In genomic region chr2:105888625-105889024, GRCh38 we compare ENCODE assay signal across 9 cellular contexts.
DNase-seq lines count a peak whose midpoint lies in the region; ATAC-seq and TF ChIP-seq lines count a peak whose summit lies in the region.
"Had no signal": no experiment of that assay in that cellular context is flagged by ENCODE, and none has a peak within 500 bp of the region (broad histone marks: within the 10 kb centered on the region; RNA-seq: fewer than 3 reads in every experiment).

No MANE protein-coding gene starts in this region.

- peaks cover 0 to 3% of the 10 kb centered on the region in 2 donors for H3K9me3 ChIP-seq in ascending aorta

- H3K4me1 ChIP-seq in ascending aorta = peaks cover 0 to 45% of the 10 kb centered on the region in 2 donors

- ATAC-seq in activated CD4-positive, alpha-beta T cell treated with anti-CD3 and anti-CD28 coated beads for 36 hours = peak; percentile 80
- ATAC-seq in HG03354 (IDR thresholded peaks at IDR 0.05; ENCODE audit: poor library complexity, severe bottlenecking, unreplicated experiment) (no peak), HG02571 (IDR thresholded peaks at IDR 0.05; ENCODE audit: unreplicated experiment) (no peak), HG03565 (IDR thresholded peaks at IDR 0.05; ENCODE audit: unreplicated experiment) (no peak)

- POLR2A ChIA-PET in activated CD4-positive, alpha-beta T cell treated with anti-CD3 and anti-CD28 coated beads for 36 hours (lab: Charles Lee) = no interaction called here

- peaks cover 68% of the 10 kb centered on the region for H3K4me1 Mint-ChIP-seq in activated CD4-positive, alpha-beta T cell treated with anti-CD3 and anti-CD28 coated beads for 36 hours
- H3K4me1 Mint-ChIP-seq in progenitor cell of endocrine pancreas (ENCODE audit: low read depth) = peaks cover 38% of the 10 kb centered on the region

- H3K36me3 Mint-ChIP-seq in activated CD4-positive, alpha-beta T cell treated with anti-CD3 and anti-CD28 coated beads for 36 hours (ENCODE audit: low read depth) = peaks cover 58% of the 10 kb centered on the region
- peaks cover 21% of the 10 kb centered on the region for H3K36me3 Mint-ChIP-seq in progenitor cell of endocrine pancreas (ENCODE audit: insufficient read depth)

- DNase-seq in activated CD4-positive, alpha-beta T cell treated with anti-CD3 and anti-CD28 coated beads for 36 hours = peak; percentile 63
- DNase-seq in activated CD4-positive, alpha-beta T cell treated with anti-CD3 and anti-CD28 coated beads for 1 hour = no peak
- DNase-seq in MV-4-11 (lab: John Stamatoyannopoulos, UW) (peak; percentile 40), ascending aorta (ENCODE audit: low spot score in 2 of 2) (no peak), progenitor cell of endocrine pancreas (ENCODE audit: low spot score, unreplicated experiment) (no peak)
- DNase-seq: GOT3 had no signal

- peak overlapping the region; percentile 65 to 69 for H3K27ac ChIP-seq in ascending aorta

- no peaks in the 10 kb centered on the region for H3K27me3 Mint-ChIP-seq in activated CD4-positive, alpha-beta T cell treated with anti-CD3 and anti-CD28 coated beads for 36 hours
- H3K27me3 Mint-ChIP-seq in progenitor cell of endocrine pancreas = no peaks in the 10 kb centered on the region

- CTCF ChIA-PET in activated CD4-positive, alpha-beta T cell treated with anti-CD3 and anti-CD28 coated beads for 36 hours (lab: Charles Lee) = interaction anchor here (0.6 to 2.4 kb wide), 4 partner anchors 18 to 312 kb away, joined by 3 to 8 read pairs (median 4); no protein-coding TSS in a partner anchor

- H3K4me3 ChIP-seq in ascending aorta = no peak overlapping the region

- H3K36me3 ChIP-seq in ascending aorta = peaks cover 7 to 10% of the 10 kb centered on the region in 2 donors

- H3K27me3 ChIP-seq in ascending aorta = no peaks in the 10 kb centered on the region

- peaks cover 11% of the 10 kb centered on the region for H3K9me3 Mint-ChIP-seq in activated CD4-positive, alpha-beta T cell treated with anti-CD3 and anti-CD28 coated beads for 36 hours (ENCODE audit: low read depth)
- H3K9me3 Mint-ChIP-seq in progenitor cell of endocrine pancreas (ENCODE audit: low read depth) = peaks cover 8% of the 10 kb centered on the region

- intact Hi-C loops in activated CD4-positive, alpha-beta T cell treated with anti-CD3 and anti-CD28 coated beads for 36 hours (cut with DNase I, micrococcal nuclease) = loop anchor here (5.0 to 10.0 kb wide), 2 partner anchors 311 to 314 kb away; no protein-coding TSS in a partner anchor
- intact Hi-C loops in ascending aorta (cut with DNase I) = loop anchor here (5.0 to 10.0 kb wide), 4 partner anchors 96 to 311 kb away; partner anchors contain the start of gene UXS1

- H3K4me3 Mint-ChIP-seq in activated CD4-positive, alpha-beta T cell treated with anti-CD3 and anti-CD28 coated beads for 36 hours = no peak overlapping the region
- H3K4me3 Mint-ChIP-seq in progenitor cell of endocrine pancreas (ENCODE audit: low read depth) = no peak overlapping the region

- H3K27ac Mint-ChIP-seq in activated CD4-positive, alpha-beta T cell treated with anti-CD3 and anti-CD28 coated beads for 36 hours = peak overlapping the region; percentile 4
- peak overlapping the region; percentile 33 for H3K27ac Mint-ChIP-seq in progenitor cell of endocrine pancreas

- no peak for TF ChIP-seq CTCF in ascending aorta (IDR thresholded peaks at IDR 0.05)
- TF ChIP-seq CTCF in progenitor cell of endocrine pancreas (IDR thresholded peaks at IDR 0.05; ENCODE audit: unreplicated experiment) = no peak

Comparison
In these comparisons a context has a peak if more than half of its experiments do, and no peak if none do; other contexts are left out.
1. DNase-seq: peak in activated CD4-positive, alpha-beta T cell treated with anti-CD3 and anti-CD28 coated beads for 36 hours (single experiment) and MV-4-11 (single experiment); none in activated CD4-positive, alpha-beta T cell treated with anti-CD3 and anti-CD28 coated beads for 1 hour (single experiment), ascending aorta (0 of 2) and progenitor cell of endocrine pancreas (single experiment).